1 cellular context compared by ENCODE assay signal in genomic region chr19:4624733-4625362, GRCh38.
A peak's percentile ranks its signal among the peaks of the same experiment; 100 is the strongest.
TF ChIP-seq lines count a peak whose summit lies in the region.

No MANE protein-coding gene starts in this region.

TF ChIP-seq in HepG2, 621 proteins besides CTCF, POLR2A, EP300 and RAD21 (continued from another document and continues in another):
- TF ChIP-seq ZSCAN29 (CRISPR knock-in tag; conservative IDR thresholded peaks at IDR 0.05) (no peak), ZNF572 (CRISPR knock-in tag; IDR thresholded peaks at IDR 0.05) (no peak), NFIB (CRISPR knock-in tag; IDR thresholded peaks at IDR 0.05; ENCODE audit: borderline replicate concordance) (no peak), ZNF709 (CRISPR knock-in tag; IDR thresholded peaks at IDR 0.05) (no peak), CHD4 (IDR thresholded peaks at IDR 0.05; ENCODE audit: borderline replicate concordance, low read length) (no peak), STAT5B (CRISPR knock-in tag; IDR thresholded peaks at IDR 0.05) (no peak), ZMYM3 (CRISPR knock-in tag; IDR thresholded peaks at IDR 0.05) (peak; percentile 97), SP5 (CRISPR knock-in tag; IDR thresholded peaks at IDR 0.05; ENCODE audit: borderline replicate concordance, low read depth) (peak; percentile 39; the same call in 1 of the 2 replicates), PREB (CRISPR knock-in tag; IDR thresholded peaks at IDR 0.05) (no peak), SKIL (CRISPR knock-in tag; IDR thresholded peaks at IDR 0.05; ENCODE audit: borderline replicate concordance) (no peak), CENPBD1 (CRISPR knock-in tag; IDR thresholded peaks at IDR 0.05; ENCODE audit: borderline replicate concordance, low read depth) (no peak), ZBTB2 (CRISPR knock-in tag; IDR thresholded peaks at IDR 0.05; ENCODE audit: low read depth) (no peak), ATF2 (CRISPR knock-in tag; IDR thresholded peaks at IDR 0.05) (peak; percentile 29; the same call in 1 of the 2 replicates), RCOR2 (CRISPR knock-in tag; IDR thresholded peaks at IDR 0.05) (peak; percentile 93; the same call in 1 of the 2 replicates), ZFP82 (CRISPR knock-in tag; IDR thresholded peaks at IDR 0.05; ENCODE audit: borderline replicate concordance) (no peak), MEF2D (CRISPR knock-in tag; IDR thresholded peaks at IDR 0.05) (no peak), ONECUT2 (CRISPR knock-in tag; IDR thresholded peaks at IDR 0.05) (no peak), POGZ (CRISPR knock-in tag; IDR thresholded peaks at IDR 0.05) (0 out of 2 replicates have a peak, but pooled peaks have one; percentile 24), HMGXB4 (CRISPR knock-in tag; IDR thresholded peaks at IDR 0.05; ENCODE audit: borderline replicate concordance in 1 of 2, low read depth in 1 of 2) (peak; percentile 40 to 57; a peak in 2 of 4 replicates), ZNF234 (CRISPR knock-in tag; conservative IDR thresholded peaks at IDR 0.05) (no peak), FOXO1 (CRISPR knock-in tag; IDR thresholded peaks at IDR 0.05) (no peak), ZNF121 (CRISPR knock-in tag; IDR thresholded peaks at IDR 0.05) (0 out of 2 replicates have a peak, but pooled peaks have one; percentile 33), NFYB (CRISPR knock-in tag; IDR thresholded peaks at IDR 0.05) (no peak), HOXD1 (CRISPR knock-in tag; IDR thresholded peaks at IDR 0.05) (no peak), NBN (conservative IDR thresholded peaks at IDR 0.05) (no peak), DBP (CRISPR knock-in tag; IDR thresholded peaks at IDR 0.05; ENCODE audit: not compliant biosample characterization) (no peak), ZNF839 (CRISPR knock-in tag; IDR thresholded peaks at IDR 0.05; ENCODE audit: borderline replicate concordance) (no peak), JUNB (CRISPR knock-in tag; IDR thresholded peaks at IDR 0.05; ENCODE audit: borderline replicate concordance) (no peak), GABPA (IDR thresholded peaks at IDR 0.05; ENCODE audit: low read depth, low read length) (no peak), GABPA (CRISPR knock-in tag; IDR thresholded peaks at IDR 0.05; ENCODE audit: low read depth) (0 out of 2 replicates have a peak, but pooled peaks have one; percentile 16), ZSCAN22 (CRISPR knock-in tag; IDR thresholded peaks at IDR 0.05) (no peak), ZNF3 (CRISPR knock-in tag; IDR thresholded peaks at IDR 0.05) (no peak), KLF16 (CRISPR knock-in tag; IDR thresholded peaks at IDR 0.05) (no peak), POGK (CRISPR knock-in tag; conservative IDR thresholded peaks at IDR 0.05) (no peak), ZFP41 (CRISPR knock-in tag; IDR thresholded peaks at IDR 0.05; ENCODE audit: borderline replicate concordance) (no peak), ZNF891 (CRISPR knock-in tag; IDR thresholded peaks at IDR 0.05) (no peak), ERF (CRISPR knock-in tag; IDR thresholded peaks at IDR 0.05) (no peak; the same call in 1 of the 2 replicates), ISL2 (CRISPR knock-in tag; IDR thresholded peaks at IDR 0.05) (no peak), ZNF83 (CRISPR knock-in tag; IDR thresholded peaks at IDR 0.05; ENCODE audit: borderline replicate concordance) (no peak), NFKBIZ (CRISPR knock-in tag; IDR thresholded peaks at IDR 0.05) (no peak), FOXP4 (CRISPR knock-in tag; IDR thresholded peaks at IDR 0.05) (0 out of 2 replicates have a peak, but pooled peaks have one; percentile 19), HNRNPLL (IDR thresholded peaks at IDR 0.05; ENCODE audit: low read depth, low read length, poor library complexity, severe bottlenecking) (no peak), ZNF24 (IDR thresholded peaks at IDR 0.05) (no peak), MAFF (IDR thresholded peaks at IDR 0.05; ENCODE audit: low read depth, low read length) (no peak), SETDB1 (CRISPR knock-in tag; IDR thresholded peaks at IDR 0.05; ENCODE audit: borderline replicate concordance) (no peak), ZBTB33 (CRISPR knock-in tag; IDR thresholded peaks at IDR 0.05) (peak; percentile 37; the same call in 1 of the 2 replicates), IRF2 (CRISPR knock-in tag; IDR thresholded peaks at IDR 0.05) (no peak), NR0B2 (CRISPR knock-in tag; IDR thresholded peaks at IDR 0.05) (no peak), HINFP (CRISPR knock-in tag; IDR thresholded peaks at IDR 0.05; ENCODE audit: low read depth) (no peak), ZNF326 (CRISPR knock-in tag; IDR thresholded peaks at IDR 0.05; ENCODE audit: borderline replicate concordance) (no peak), ZNF652 (CRISPR knock-in tag; IDR thresholded peaks at IDR 0.05; ENCODE audit: borderline replicate concordance, low read depth) (peak; percentile 63; the same call in 1 of the 2 replicates), HMGA1 (CRISPR knock-in tag; conservative IDR thresholded peaks at IDR 0.05) (no peak), IKZF1 (IDR thresholded peaks at IDR 0.05) (no peak)
